11 cellular contexts compared by ENCODE assay signal in the genomic region with DNA sequence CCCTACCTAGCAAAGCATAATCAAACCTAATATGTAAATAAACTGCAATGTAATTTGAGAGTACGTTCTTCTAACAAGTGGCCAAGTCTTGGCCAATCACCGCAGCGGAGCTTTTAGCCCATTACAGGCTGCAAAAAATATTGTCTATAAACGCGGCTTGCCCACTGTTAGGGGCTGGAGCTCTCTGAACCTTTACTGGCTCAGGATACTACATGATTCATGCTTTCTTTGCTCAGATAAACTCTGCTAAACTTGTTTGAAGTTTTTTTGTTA. TPM values are rescaled to one million over a fixed set of nuclear protein-coding genes. Genes with fewer than 3 reads are reported as not detected.
DNase-seq lines count a peak whose midpoint lies in the region; ATAC-seq and TF ChIP-seq lines count a peak whose summit lies in the region.
"Had no signal": no experiment of that assay in that cellular context is flagged by ENCODE, and none has a peak within 500 bp of the region (broad histone marks: within the 10 kb centered on the region; RNA-seq: fewer than 3 reads in every experiment).

No MANE protein-coding gene starts in this region.

- H3K9me2 ChIP-seq in Loucy (replicated peaks; ENCODE audit: low read depth, low read length): no peaks in the 10 kb centered on the region

- TF ChIP-seq CTCF in Loucy (conservative IDR thresholded peaks at IDR 0.05; ENCODE audit: low read length) (no peak), breast epithelium (IDR thresholded peaks at IDR 0.05) (no peak), psoas muscle (IDR thresholded peaks at IDR 0.05) (no peak)

- intact Hi-C loops in breast epithelium (cut with DNase I; ENCODE audit: low total_unique reads) (no loop called here), psoas muscle (cut with DNase I) (loop anchor here in 1 of 2 donors (2.0 kb wide), 1 partner anchor 58 kb away; a partner anchor contains a TSS)

- H3K27me3 ChIP-seq in Loucy (ENCODE audit: insufficient read depth, low read length, poor library complexity, severe bottlenecking): no peaks in the 10 kb centered on the region
- H3K27me3 ChIP-seq in breast epithelium: no peaks in the 10 kb centered on the region
- no peaks in the 10 kb centered on the region for H3K27me3 ChIP-seq in psoas muscle (ENCODE audit: insufficient read depth in 3 of 3, low read length in 2 of 3)
- H3K27me3 ChIP-seq: cardiac muscle cell had no signal

- TF ChIP-seq POLR2A in breast epithelium (IDR thresholded peaks at IDR 0.05): no peak

- no peaks in the 10 kb centered on the region for H3K36me3 ChIP-seq in Loucy (ENCODE audit: insufficient read depth, low read length)
- no peaks in the 10 kb centered on the region for H3K36me3 ChIP-seq in breast epithelium
- H3K36me3 ChIP-seq in psoas muscle (ENCODE audit: insufficient read depth in 1 of 2, low read depth in 1 of 2): no peaks in the 10 kb centered on the region
- H3K36me3 ChIP-seq: cardiac muscle cell had no signal

- H3K79me2 ChIP-seq in Loucy (ENCODE audit: insufficient read depth, low read length): peaks cover 45% of the 10 kb centered on the region

- H3K27ac ChIP-seq in breast epithelium (peak overlapping the region; percentile 92 to 94), psoas muscle (peak overlapping the region; percentile 98)
- H3K27ac ChIP-seq: cardiac muscle cell had no signal

- DNase-seq in NCI-H1092 treated with DMSO at 0.1 percent for 48 hours (lab: John Stamatoyannopoulos, UW) (peak; percentile 31), NCI-H1092 (lab: John Stamatoyannopoulos, UW) (no peak), breast epithelium (ENCODE audit: low spot score in 2 of 2) (no peak), psoas muscle (no peak), SKM-1 treated with dmso at 0.1 percent for 144 hours (lab: John Stamatoyannopoulos, UW; ENCODE audit: unreplicated experiment) (no peak)
- DNase-seq: SIG-M5 had no signal

- H3K9me3 ChIP-seq in Loucy (ENCODE audit: insufficient read depth, low read depth, low read length): no peaks in the 10 kb centered on the region
- H3K9me3 ChIP-seq in breast epithelium: no peaks in the 10 kb centered on the region
- no peaks in the 10 kb centered on the region for H3K9me3 ChIP-seq in psoas muscle
- H3K9me3 ChIP-seq: A549 had no signal

- no peaks in the 10 kb centered on the region for H3F3A ChIP-seq in Loucy (ENCODE audit: low read depth)

- H3K9ac ChIP-seq in Loucy (ENCODE audit: low read depth, low read length, poor library complexity, severe bottlenecking): peak overlapping the region; percentile 95

- peaks cover 30% of the 10 kb centered on the region for H4K20me1 ChIP-seq in Loucy (ENCODE audit: insufficient read depth, low read length, poor library complexity, severe bottlenecking)

- peak overlapping the region; percentile 93 for H2AFZ ChIP-seq in Loucy (ENCODE audit: low read length)

- ATAC-seq in psoas muscle (no peak), GM19023 (IDR thresholded peaks at IDR 0.05; ENCODE audit: unreplicated experiment) (no peak), GM21528 (IDR thresholded peaks at IDR 0.05; ENCODE audit: low FRiP score, unreplicated experiment) (no peak)

- H3K4me3 ChIP-seq in Loucy (ENCODE audit: low read length, poor library complexity, severe bottlenecking) (peak overlapping the region; percentile 98), breast epithelium (peak overlapping the region in 2 of 3 donors; percentile 90 to 94), psoas muscle (peak overlapping the region; percentile 91)

- WGBS in psoas muscle, 3 donors: 33 to 35% (median 34%) methylated on average over 5 of the region's 5 CpGs

- peak overlapping the region; percentile 98 for H3K4me2 ChIP-seq in Loucy (ENCODE audit: low read depth, low read length, poor library complexity, severe bottlenecking)

- H3K4me1 ChIP-seq in Loucy (ENCODE audit: insufficient read depth, low read length, poor library complexity, severe bottlenecking): peaks cover 33% of the 10 kb centered on the region
- H3K4me1 ChIP-seq in breast epithelium: no peaks in the 10 kb centered on the region
- peaks cover 39% of the 10 kb centered on the region for H3K4me1 ChIP-seq in psoas muscle

RNA-seq across cellular contexts. Expression of a gene that starts 1.0 kb away (rescaled TPM):
- total RNA-seq in breast epithelium (100 to 1,000 TPM in 1 of 3 donors, 10 to 100 TPM in 2; 48.8 to 152 (median 77.7) TPM), psoas muscle (100 to 1,000 TPM in 3 of 4 donors, 10 to 100 TPM in 1; 84.4 to 150 (median 118) TPM)
- polyA plus RNA-seq in psoas muscle: 100 to 1,000 TPM in 1 of 3 donors, 10 to 100 TPM in 2; 26.6 to 125 (median 99.5) TPM

RNA-seq across cellular contexts. Expression of a gene that starts 57.4 kb away (rescaled TPM):
- 10 to 100 TPM; 10.2 to 19.5 (median 12.6) TPM for total RNA-seq in breast epithelium
- 1 to 10 TPM; 2.4 to 4.5 (median 3.9) TPM for total RNA-seq in psoas muscle
- polyA plus RNA-seq in psoas muscle: 1 to 10 TPM in 2 of 3 donors, under 1 TPM in 1; 0.95 to 3.7 (median 1.9) TPM
